Comparison of ENCODE assay signal across 8 cellular contexts in genomic region chr5:176573564-176574296, GRCh38. TPM values are rescaled to one million over a fixed set of nuclear protein-coding genes. Genes with fewer than 3 reads are reported as not detected.
A peak's percentile ranks its signal among the peaks of the same experiment; 100 is the strongest.
DNase-seq lines count a peak whose midpoint lies in the region; ATAC-seq and TF ChIP-seq lines count a peak whose summit lies in the region.

No MANE protein-coding gene starts in this region.

- TF ChIP-seq CTCF in HFF-Myc (IDR thresholded peaks at IDR 0.05; ENCODE audit: low read depth, low read length, missing control alignments): peak; percentile 91
- peak; percentile 92 for TF ChIP-seq CTCF in OCI-LY7 (conservative IDR thresholded peaks at IDR 0.05; ENCODE audit: low read length)
- TF ChIP-seq CTCF in foreskin fibroblast (IDR thresholded peaks at IDR 0.05; ENCODE audit: low read depth, low read length): peak; percentile 74
- TF ChIP-seq CTCF in osteoblast (IDR thresholded peaks at IDR 0.05; ENCODE audit: extremely low read depth, low read depth, low read length): peak; percentile 80
- peak; percentile 35 to 87 (median 58) for TF ChIP-seq CTCF in thyroid gland (IDR thresholded peaks at IDR 0.05)

- intact Hi-C loops in OCI-LY7 (cut with micrococcal nuclease; ENCODE audit: unreplicated experiment) (loop anchor here (1.0 to 10.0 kb wide), 3 partner anchors 46 to 849 kb away; partner anchors contain the start of gene TSPAN17), thyroid gland (cut with DNase I) (no loop called here)

- CTCF ChIA-PET in OCI-LY7 (lab: Charles Lee; ENCODE audit: unreplicated experiment): interaction anchor here (0.7 kb wide), 1 partner anchor 78 kb away, joined by 3 read pairs; no protein-coding TSS in a partner anchor

- H3K9me3 ChIP-seq in OCI-LY7 (ENCODE audit: low read length) (no peaks in the 10 kb centered on the region), osteoblast (ENCODE audit: low read depth, low read length) (no peaks in the 10 kb centered on the region), thyroid gland (no peaks in the 10 kb centered on the region)

- H3K36me3 ChIP-seq in OCI-LY7 (ENCODE audit: insufficient read depth, low read length) (no peaks in the 10 kb centered on the region), osteoblast (ENCODE audit: insufficient read depth, low read length) (no peaks in the 10 kb centered on the region), thyroid gland (no peaks in the 10 kb centered on the region)

- no peak overlapping the region; the same call in 1 of the 2 replicates for H3K4me2 ChIP-seq in OCI-LY7 (ENCODE audit: low read length)
- no peak overlapping the region for H3K4me2 ChIP-seq in osteoblast (ENCODE audit: insufficient read depth, low read length)

- H3K9me2 ChIP-seq in OCI-LY7 (ENCODE audit: insufficient read depth, low read length): no peaks in the 10 kb centered on the region

- TF ChIP-seq POLR2A in thyroid gland (IDR thresholded peaks at IDR 0.05): no peak

- DNase-seq in EL: peak; percentile 55
- no peak for DNase-seq in HFF-Myc (ENCODE audit: extremely low read depth, low read depth)
- peak; percentile 74 for DNase-seq in OCI-LY7 (ENCODE audit: low spot score)
- peak; percentile 65 to 72 for DNase-seq in activated T-helper 1 cell treated with anti-CD3 and anti-CD28 coated beads, Interleukin-2, amount 50 U/mL, for 16 hours (ENCODE audit: low read depth in 1 of 2, low spot score in 1 of 2)
- DNase-seq in foreskin fibroblast: peak; percentile 25 to 78
- DNase-seq in osteoblast (ENCODE audit: insufficient read length, low spot score, missing footprints): peak; percentile 96
- peak; percentile 59 to 70 for DNase-seq in thyroid gland

- no TSS peak for BruUV-seq in OCI-LY7 (replicated peaks; lab: Mats Ljungman, UMichigan)

- H4K20me1 ChIP-seq in OCI-LY7 (ENCODE audit: insufficient read depth, low read length): no peaks in the 10 kb centered on the region
- H4K20me1 ChIP-seq in osteoblast (ENCODE audit: insufficient read depth, low read length): no peaks in the 10 kb centered on the region

- H3K4me1 ChIP-seq in OCI-LY7 (ENCODE audit: insufficient read depth, low read length, poor library complexity, severe bottlenecking) (peaks cover 4% of the 10 kb centered on the region), osteoblast (ENCODE audit: insufficient read depth, low read length) (no peaks in the 10 kb centered on the region), thyroid gland (no peaks in the 10 kb centered on the region)

- H3K27ac ChIP-seq in OCI-LY7 (ENCODE audit: low read depth, low read length, poor library complexity, severe bottlenecking): no peak overlapping the region
- no peak overlapping the region for H3K27ac ChIP-seq in osteoblast (ENCODE audit: low read depth, low read length)
- no peak overlapping the region for H3K27ac ChIP-seq in thyroid gland

- 37 to 41% methylated on average over 16 to 18 of the region's 18 CpGs for WGBS in thyroid gland, 2 donors

- ATAC-seq in HG03342 (IDR thresholded peaks at IDR 0.05; ENCODE audit: unreplicated experiment): no peak

- H3K4me3 ChIP-seq in HFF-Myc (replicated peaks; ENCODE audit: low read depth, low read length): no peak overlapping the region
- H3K4me3 ChIP-seq in OCI-LY7 (ENCODE audit: low read depth, low read length, poor library complexity, severe bottlenecking): no peak overlapping the region
- no peak overlapping the region for H3K4me3 ChIP-seq in foreskin fibroblast (ENCODE audit: low read depth in 1 of 2, low read length in 2 of 2)
- no peak overlapping the region for H3K4me3 ChIP-seq in osteoblast (ENCODE audit: insufficient read depth, low read length)
- H3K4me3 ChIP-seq in thyroid gland (replicated peaks in 1 of 3): no peak overlapping the region

- POLR2A ChIA-PET in OCI-LY7 (lab: Charles Lee): interaction anchor here (0.6 kb wide), 1 partner anchor 27 kb away, joined by 3 read pairs; no protein-coding TSS in a partner anchor

- H3K79me2 ChIP-seq in OCI-LY7 (ENCODE audit: insufficient read depth, low read depth, low read length) (no peaks in the 10 kb centered on the region), osteoblast (ENCODE audit: insufficient read depth, low read length) (no peaks in the 10 kb centered on the region)

- peak overlapping the region; percentile 23; the same call in 1 of the 2 replicates for H2AFZ ChIP-seq in OCI-LY7 (ENCODE audit: low read length)
- H2AFZ ChIP-seq in osteoblast (ENCODE audit: low read length): no peak overlapping the region

- no peaks in the 10 kb centered on the region for H3K27me3 ChIP-seq in osteoblast (ENCODE audit: insufficient read depth, low read length)
- no peaks in the 10 kb centered on the region for H3K27me3 ChIP-seq in thyroid gland

RNA-seq across cellular contexts. Expression of gene CDHR2, which starts 24.6 kb away (rescaled TPM):
- total RNA-seq in OCI-LY7 (2014; rRNA removed; shearing (Covaris generic)): 0.25 and 0.33 TPM in 2 replicates
- total RNA-seq in OCI-LY7 (2022) (2.8 and 3.8 TPM in 2 replicates), osteoblast (under 0.01 TPM in 1 of 2 replicates, not detected in the other), thyroid gland (under 1 TPM in 1 of 4 donors, not detected in 3; 0.11 TPM)

RNA-seq across cellular contexts. Expression of gene GPRIN1, which starts 36.2 kb away (rescaled TPM):
- total RNA-seq in OCI-LY7 (2014; rRNA removed; shearing (Covaris generic)): 3.8 and 4.9 TPM in 2 replicates
- total RNA-seq in OCI-LY7 (2022) (4.5 and 5.3 TPM in 2 replicates), osteoblast (1.8 TPM in 2 replicates), thyroid gland (under 1 TPM; 0.24 to 0.75 (median 0.30) TPM)

RNA-seq across cellular contexts. Expression of gene RNF44, which starts 36.5 kb away (rescaled TPM):
- total RNA-seq in OCI-LY7 (2014; rRNA removed; shearing (Covaris generic)): 47.4 and 61.2 TPM in 2 replicates
- 164 and 207 TPM in 2 replicates for total RNA-seq in OCI-LY7 (2022)
- total RNA-seq in osteoblast: 5.4 and 6.2 TPM in 2 replicates
- total RNA-seq in thyroid gland: 10 to 100 TPM; 12.1 to 27.3 (median 22.4) TPM

RNA-seq across cellular contexts. Expression of gene SNCB, which starts 56.6 kb away (rescaled TPM):
- total RNA-seq in OCI-LY7 (2014; rRNA removed; shearing (Covaris generic)): 0.50 and 0.70 TPM in 2 replicates
- total RNA-seq in OCI-LY7 (2022) (3.5 TPM in 2 replicates), osteoblast (not detected in 2 replicates), thyroid gland (not detected)

RNA-seq across cellular contexts. Expression of gene EIF4E1B, which starts 56.7 kb away (rescaled TPM):
- total RNA-seq in OCI-LY7 (2014; rRNA removed; shearing (Covaris generic)): 0.16 and 0.64 TPM in 2 replicates
- total RNA-seq in OCI-LY7 (2022) (2.4 and 2.9 TPM in 2 replicates), osteoblast (not detected in 2 replicates), thyroid gland (not detected)
